ENCODE assay signal across 8 cellular contexts in the genomic region with DNA sequence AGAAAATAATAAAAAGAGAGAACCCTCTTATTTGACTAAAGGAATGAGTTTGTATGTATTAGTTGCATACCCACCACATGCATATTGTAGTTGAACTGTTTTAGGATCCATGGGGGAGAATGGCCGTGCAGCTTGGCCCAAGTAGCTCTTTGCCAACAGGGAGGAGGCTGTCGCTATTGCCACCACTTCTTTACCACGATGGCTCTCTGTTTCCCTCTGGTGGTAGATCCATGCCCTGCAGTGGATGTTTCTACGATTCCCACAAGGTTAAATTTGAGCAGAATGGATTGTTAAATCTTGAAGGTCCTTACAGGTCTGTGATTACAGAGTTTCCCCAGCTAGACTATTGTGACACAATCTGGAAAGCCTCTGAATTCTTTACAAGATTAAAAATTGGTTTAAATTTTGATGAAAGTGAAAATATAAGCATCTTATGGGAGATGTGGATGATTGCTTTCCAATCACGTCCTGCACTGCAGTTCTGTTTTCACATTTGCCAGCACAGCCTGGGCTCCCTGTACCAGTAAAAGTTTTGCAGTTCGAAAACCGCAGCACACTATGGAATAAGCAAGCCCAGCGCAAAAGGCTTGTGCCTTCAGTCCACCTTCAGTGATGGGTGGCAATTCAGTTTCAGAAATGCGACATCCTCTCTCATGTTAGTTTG. TPM values are rescaled to one million over a fixed set of nuclear protein-coding genes. Genes with fewer than 3 reads are reported as not detected.
DNase-seq lines count a peak whose midpoint lies in the region; ATAC-seq, FAIRE-seq and TF ChIP-seq lines count a peak whose summit lies in the region.

No MANE protein-coding gene starts in this region.

- TF ChIP-seq RAD21 in K562 (CRISPR knock-in tag; conservative IDR thresholded peaks at IDR 0.05 in 1 of 2, IDR thresholded peaks at IDR 0.05 in 1 of 2): peak; percentile 88

- in situ Hi-C loops in K562 (cut with MboI): no loop called here

- POLR2A ChIA-PET in HEK293 (lab: Yijun Ruan, JAX) (interaction anchor here (1.0 kb wide), 2 partner anchors 25 to 126 kb away, joined by 3 to 4 read pairs; no protein-coding TSS in a partner anchor), K562 (lab: Yijun Ruan, JAX) (no interaction called here)

- H3K27me3 ChIP-seq in K562 (ENCODE audit: control insufficient read depth in 2 of 2, insufficient read depth in 2 of 2, low read length in 2 of 2): peaks cover 41 to 61% of the 10 kb centered on the region in 2 experiments

- H3K79me2 ChIP-seq in K562 (ENCODE audit: control insufficient read depth, insufficient read depth, low read length): no peaks in the 10 kb centered on the region

- FAIRE-seq in G401.6 (lab: Jason Lieb, UNC) (peak; percentile 86), TTC549 (lab: Jason Lieb, UNC) (peak; percentile 63), K562 (lab: Jason Lieb, UNC) (peak; percentile 97)

- no peak overlapping the region for H3K9ac ChIP-seq in K562 (ENCODE audit: insufficient read depth in 1 of 2, low read depth in 2 of 2, low read length in 2 of 2)

- H3K27ac ChIP-seq in HEK293 (ENCODE audit: extremely low read depth, low read depth, low read length) (no peak overlapping the region), K562 (ENCODE audit: extremely low read depth, low read depth, low read length) (no peak overlapping the region)

- WGBS in K562 (ENCODE audit: insufficient coverage, low coverage, missing lambda C conversion rate): under 1% methylated on average over 9 of the region's 9 CpGs

- no peaks in the 10 kb centered on the region for H4K20me1 ChIP-seq in K562 (replicated peaks; ENCODE audit: control insufficient read depth, insufficient read depth, low read length)

- BruUV-seq in K562 (replicated peaks; lab: Mats Ljungman, UMichigan): no TSS peak

- H3K4me1 ChIP-seq in HEK293 (ENCODE audit: control insufficient read depth, insufficient read depth, low read length) (no peaks in the 10 kb centered on the region), K562 (replicated peaks in 1 of 2; ENCODE audit: control insufficient read depth in 2 of 2, insufficient read depth in 2 of 2, low read length in 2 of 2) (peaks cover 0 to 4% of the 10 kb centered on the region in 2 experiments; a peak in 1 of 5 replicates)

- CTCF ChIA-PET in HEK293 (lab: Yijun Ruan, JAX): interaction anchor here (0.5 to 6.0 kb wide), 58 partner anchors 12 to 954 kb away, joined by 3 to 96 read pairs (median 4); a partner anchor contains a TSS
- CTCF ChIA-PET in K562 (lab: Yijun Ruan, JAX; ENCODE audit: low intra/inter-chr PET ratio): interaction anchor here (0.5 to 1.2 kb wide), 8 partner anchors 13 to 914 kb away, joined by 3 to 7 read pairs (median 4); no protein-coding TSS in a partner anchor

- peak; percentile 50 for DNase-seq in NCI-H187 treated with DMSO at 0.1 percent for 48 hours (lab: John Stamatoyannopoulos, UW)
- DNase-seq in K562 (ENCODE audit: extremely low read depth in 1 of 4, low spot score in 3 of 4): peak; percentile 68 to 78 (median 70)
- peak; percentile 84 for DNase-seq in iPS-NIHi7 (ENCODE audit: extremely low spot score)
- DNase-seq in stimulated activated CD4-positive, alpha-beta T cell treated with anti-CD3 and anti-CD28 coated beads, Interleukin-1b, Interleukin-23, amount 100 ng/mL, for 24 hours (ENCODE audit: low read depth in 4 of 4, low spot score in 1 of 4): peak; percentile 49 to 64 (median 58)

- intact Hi-C loops in K562 (cut with micrococcal nuclease): loop anchor here (1.0 to 10.0 kb wide), 4 partner anchors 93 to 923 kb away; no protein-coding TSS in a partner anchor

- no peak for TF ChIP-seq EP300 in K562 (IDR thresholded peaks at IDR 0.05; ENCODE audit: low read length)

- H3K9me3 ChIP-seq in HEK293 (ENCODE audit: control insufficient read depth, insufficient read depth, low read depth, low read length) (no peaks in the 10 kb centered on the region), K562 (replicated peaks; ENCODE audit: control insufficient read depth, insufficient read depth, low read depth, low read length) (no peaks in the 10 kb centered on the region)

- no peak for TF ChIP-seq POLR2A in K562 (conservative IDR thresholded peaks at IDR 0.05)

- ATAC-seq in K562 (peak; percentile 89), GM21528 (IDR thresholded peaks at IDR 0.05; ENCODE audit: low FRiP score, unreplicated experiment) (no peak)

- H2AFZ ChIP-seq in K562 (ENCODE audit: low read depth, low read length): no peak overlapping the region

- peak; percentile 75 for TF ChIP-seq CTCF in HEK293 (tag by site-specific recombination; IDR thresholded peaks at IDR 0.05)
- TF ChIP-seq CTCF in K562 (IDR thresholded peaks at IDR 0.05 in 2 of 3, conservative IDR thresholded peaks at IDR 0.05 in 1 of 3; ENCODE audit: insufficient read depth in 2 of 3, low read depth in 1 of 3, low read length in 3 of 3): peak; percentile 93

- no peak overlapping the region for H3K4me2 ChIP-seq in K562 (ENCODE audit: insufficient read depth, low read length)

- H3K9me1 ChIP-seq in K562 (ENCODE audit: control insufficient read depth, insufficient read depth, low read length): no peaks in the 10 kb centered on the region

- H3K4me3 ChIP-seq in HEK293 (ENCODE audit: low read depth, low read length) (no peak overlapping the region), K562 (no peak overlapping the region)

- no peaks in the 10 kb centered on the region for H3K36me3 ChIP-seq in HEK293 (ENCODE audit: control insufficient read depth in 2 of 2, insufficient read depth in 1 of 2, low read length in 2 of 2)
- H3K36me3 ChIP-seq in K562 (ENCODE audit: control insufficient read depth, insufficient read depth, low read length): no peaks in the 10 kb centered on the region

TF ChIP-seq in HEK293, 187 proteins besides CTCF, POLR2A, EP300 and RAD21 (continues in another document):
- TF ChIP-seq, protein P1, sequence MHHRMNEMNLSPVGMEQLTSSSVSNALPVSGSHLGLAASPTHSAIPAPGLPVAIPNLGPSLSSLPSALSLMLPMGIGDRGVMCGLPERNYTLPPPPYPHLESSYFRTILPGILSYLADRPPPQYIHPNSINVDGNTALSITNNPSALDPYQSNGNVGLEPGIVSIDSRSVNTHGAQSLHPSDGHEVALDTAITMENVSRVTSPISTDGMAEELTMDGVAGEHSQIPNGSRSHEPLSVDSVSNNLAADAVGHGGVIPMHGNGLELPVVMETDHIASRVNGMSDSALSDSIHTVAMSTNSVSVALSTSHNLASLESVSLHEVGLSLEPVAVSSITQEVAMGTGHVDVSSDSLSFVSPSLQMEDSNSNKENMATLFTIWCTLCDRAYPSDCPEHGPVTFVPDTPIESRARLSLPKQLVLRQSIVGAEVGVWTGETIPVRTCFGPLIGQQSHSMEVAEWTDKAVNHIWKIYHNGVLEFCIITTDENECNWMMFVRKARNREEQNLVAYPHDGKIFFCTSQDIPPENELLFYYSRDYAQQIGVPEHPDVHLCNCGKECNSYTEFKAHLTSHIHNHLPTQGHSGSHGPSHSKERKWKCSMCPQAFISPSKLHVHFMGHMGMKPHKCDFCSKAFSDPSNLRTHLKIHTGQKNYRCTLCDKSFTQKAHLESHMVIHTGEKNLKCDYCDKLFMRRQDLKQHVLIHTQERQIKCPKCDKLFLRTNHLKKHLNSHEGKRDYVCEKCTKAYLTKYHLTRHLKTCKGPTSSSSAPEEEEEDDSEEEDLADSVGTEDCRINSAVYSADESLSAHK (tag by site-specific recombination; IDR thresholded peaks at IDR 0.05): 0 out of 2 replicates have a peak, but pooled peaks have one; percentile 25
- TF ChIP-seq ZBTB17 (tag by site-specific recombination; IDR thresholded peaks at IDR 0.05): peak; percentile 49
- peak; percentile 82 for TF ChIP-seq ZNF654 (tag by site-specific recombination; IDR thresholded peaks at IDR 0.05; ENCODE audit: low read depth)
- TF ChIP-seq ZNF366 (tag by site-specific recombination; conservative IDR thresholded peaks at IDR 0.05): no peak

TF ChIP-seq in K562, 482 proteins besides CTCF, POLR2A, EP300 and RAD21 (continues in another document):
- TF ChIP-seq MAZ (CRISPR knock-in tag; conservative IDR thresholded peaks at IDR 0.05 in 1 of 2, IDR thresholded peaks at IDR 0.05 in 1 of 2) (0 out of 4 replicates have a peak, but pooled peaks of 1 of the 2 experiments have one; percentile 12), ZNF23 (CRISPR knock-in tag; IDR thresholded peaks at IDR 0.05) (no peak), SRF (CRISPR knock-in tag; IDR thresholded peaks at IDR 0.05) (peak in 1 of 2 experiments; percentile 57; a peak in 1 of 4 replicates)
- TF ChIP-seq, protein P2, sequence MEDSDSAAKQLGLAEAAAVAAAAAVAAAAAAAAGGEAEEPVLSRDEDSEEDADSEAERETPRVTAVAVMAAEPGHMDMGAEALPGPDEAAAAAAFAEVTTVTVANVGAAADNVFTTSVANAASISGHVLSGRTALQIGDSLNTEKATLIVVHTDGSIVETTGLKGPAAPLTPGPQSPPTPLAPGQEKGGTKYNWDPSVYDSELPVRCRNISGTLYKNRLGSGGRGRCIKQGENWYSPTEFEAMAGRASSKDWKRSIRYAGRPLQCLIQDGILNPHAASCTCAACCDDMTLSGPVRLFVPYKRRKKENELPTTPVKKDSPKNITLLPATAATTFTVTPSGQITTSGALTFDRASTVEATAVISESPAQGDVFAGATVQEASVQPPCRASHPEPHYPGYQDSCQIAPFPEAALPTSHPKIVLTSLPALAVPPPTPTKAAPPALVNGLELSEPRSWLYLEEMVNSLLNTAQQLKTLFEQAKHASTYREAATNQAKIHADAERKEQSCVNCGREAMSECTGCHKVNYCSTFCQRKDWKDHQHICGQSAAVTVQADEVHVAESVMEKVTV (CRISPR knock-in tag; IDR thresholded peaks at IDR 0.05): peak; percentile 83

RNA-seq across cellular contexts. Expression of a gene that starts 34.4 kb away (rescaled TPM):
- not detected in 2 replicates for total RNA-seq in K562 (2011; cell fraction: chromatin; rRNA removed; ENCODE audit: low replicate concordance)
- not detected in 2 replicates for total RNA-seq in K562 (2011; cell fraction: nucleolus; rRNA removed)
- not detected in 2 replicates for total RNA-seq in K562 (2011; cell fraction: nucleoplasm; rRNA removed)
- total RNA-seq in K562 (2014; rRNA removed) (not detected in 2 replicates), K562 (2014; rRNA removed; fragmentation: Illumina TruSeq; extraction: Trizol) (not detected in 2 replicates), K562 (2015; rRNA removed; fragmentation: Illumina TruSeq; extraction: Trizol) (not detected in 2 replicates), K562 (2021) (not detected in 2 replicates)
- polyA plus RNA-seq in K562 (2011; rRNA removed) (not detected in 2 replicates), K562 (2014; fragmentation: Illumina TruSeq; extraction: Trizol) (not detected in 2 replicates), K562 (2014; fragmentation: Nextera tagmentation; extraction: Ambion mirVana) (not detected), K562 (2014; rRNA removed) (not detected in 2 replicates)
- not detected in 2 replicates for polyA plus RNA-seq in K562 (2011; cell fraction: cytosol; rRNA removed)
- not detected in 2 replicates for polyA plus RNA-seq in K562 (2011; cell fraction: nucleus; rRNA removed)
- not detected in 2 replicates for polyA plus RNA-seq in K562 (2012)
- polyA minus RNA-seq in K562 (2011; rRNA and poly(A)+ RNA removed): not detected in 2 replicates
- polyA minus RNA-seq in K562 (2011; cell fraction: cytosol; rRNA and poly(A)+ RNA removed): not detected in 2 replicates
- polyA minus RNA-seq in K562 (2011; cell fraction: nucleus; rRNA and poly(A)+ RNA removed): not detected in 2 replicates
